Comparison of ENCODE assay signal across 8 cellular contexts in the genomic region with DNA sequence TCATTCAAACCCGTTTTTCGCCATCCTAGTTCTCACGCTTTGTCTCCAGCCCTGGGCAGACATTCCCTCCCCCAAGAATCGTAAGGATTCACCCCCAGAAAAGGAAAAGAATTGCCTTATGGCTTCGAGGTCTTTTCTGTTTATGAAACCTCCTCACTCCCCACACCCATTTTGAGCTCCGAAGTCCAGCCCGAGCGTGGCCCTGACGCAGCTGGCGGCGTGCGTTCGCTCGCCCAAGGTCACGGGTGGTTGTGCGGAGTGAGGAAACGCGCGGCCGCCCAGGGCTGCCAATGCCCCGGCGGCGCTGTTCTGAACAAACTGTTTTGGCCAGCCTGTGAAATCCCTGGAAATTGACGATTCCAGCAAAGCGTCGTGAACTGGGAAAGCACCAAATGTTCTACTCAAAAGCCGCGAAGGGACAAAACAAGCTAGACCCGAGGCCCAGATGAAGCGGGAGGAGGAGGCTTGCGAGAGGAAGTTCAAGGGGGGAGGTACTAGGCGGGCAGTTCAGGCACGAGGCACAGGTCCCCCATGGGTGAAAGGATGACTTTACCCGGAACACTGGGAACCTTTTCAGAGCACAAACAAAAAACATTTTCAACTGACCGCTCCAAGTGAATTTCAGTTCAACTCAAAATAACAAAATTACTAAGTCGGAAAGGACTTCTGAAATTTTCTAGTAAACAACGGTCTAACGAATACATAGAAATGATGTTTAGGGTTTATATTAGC. TPM values are rescaled to one million over a fixed set of nuclear protein-coding genes. Genes with fewer than 3 reads are reported as not detected.
DNase-seq lines count a peak whose midpoint lies in the region; ATAC-seq and TF ChIP-seq lines count a peak whose summit lies in the region.

No MANE protein-coding gene starts in this region.

- H3K4me3 Mint-ChIP-seq in natural killer cell treated with Interleukin-12 subunit alpha and Interleukin-12 subunit beta and Interleukin-15 and Interleukin-18, amount 100 ng/mL, for 72 hours, result peak overlapping the region; percentile 86

- ATAC-seq in GM21515 (IDR thresholded peaks at IDR 0.05; ENCODE audit: unreplicated experiment), result peak; percentile 38
- peak; percentile 52 for ATAC-seq in IMR-90 (ENCODE audit: low read depth)
- ATAC-seq in natural killer cell treated with Interleukin-12 subunit alpha and Interleukin-12 subunit beta and Interleukin-15 and Interleukin-18, amount 100 ng/mL, for 72 hours, result peak; percentile 56 to 60

- in situ Hi-C loops in IMR-90 (cut with MboI; ENCODE audit: low sequenced_read_pairs), result no loop called here

- H3K79me1 ChIP-seq in IMR-90 (ENCODE audit: low read depth in 1 of 2, low read length in 2 of 2), result no peaks in the 10 kb centered on the region

- H4K20me1 ChIP-seq in IMR-90 (ENCODE audit: insufficient read depth, low read length), result peaks cover 37% of the 10 kb centered on the region

- H3K27ac Mint-ChIP-seq in natural killer cell treated with Interleukin-12 subunit alpha and Interleukin-12 subunit beta and Interleukin-15 and Interleukin-18, amount 100 ng/mL, for 72 hours, result peak overlapping the region; percentile 99

- peak overlapping the region; percentile 98 for H3K56ac ChIP-seq in IMR-90 (ENCODE audit: extremely low read depth, insufficient read depth, low read length)

- BruUV-seq in IMR-90 (replicated peaks; lab: Mats Ljungman, UMichigan), result TSS peak; percentile 78

- TF ChIP-seq POLR2A in IMR-90 (IDR thresholded peaks at IDR 0.05; ENCODE audit: low read depth, low read length), result no peak; the same call in 1 of the 2 replicates

- DNase-seq in D341Med (ENCODE audit: low spot score) (peak; percentile 72), IMR-90 (peak; percentile 87), RPMI8226 (peak; percentile 71), foreskin fibroblast (peak; percentile 86 to 93)
- DNase-seq in activated gamma-delta T cell treated with anti-CD3 and anti-CD28 coated beads, Interleukin-2, amount 50 U/mL, for 16 hours (ENCODE audit: low read depth), result peak; percentile 44
- peak; percentile 70 for DNase-seq in natural killer cell treated with Interleukin-12 subunit alpha and Interleukin-12 subunit beta and Interleukin-15 and Interleukin-18, amount 100 ng/mL, for 72 hours (ENCODE audit: low spot score)
- DNase-seq in stimulated activated naive CD4-positive, alpha-beta T cell treated with Interleukin-2 at 50 U/mL for 16 hours (lab: John Stamatoyannopoulos, UW), result peak; percentile 63

- peak overlapping the region; percentile 73 for H2BK5ac ChIP-seq in IMR-90 (ENCODE audit: low read depth, low read length, poor library complexity, severe bottlenecking)

- H3K4me3 ChIP-seq in IMR-90 (ENCODE audit: insufficient read depth, low read depth, low read length), result peak overlapping the region; percentile 28
- peak overlapping the region; percentile 55 to 56 for H3K4me3 ChIP-seq in foreskin fibroblast (ENCODE audit: low read depth in 1 of 2, low read length in 2 of 2)

- peak overlapping the region; percentile 80 to 95 for H4K8ac ChIP-seq in IMR-90 (ENCODE audit: low read depth in 2 of 2, low read length in 2 of 2)

- peak overlapping the region; percentile 96 for H2AFZ ChIP-seq in IMR-90 (replicated peaks; ENCODE audit: low read length, poor library complexity)

- peak; percentile 21 for TF ChIP-seq RAD21 in IMR-90 (IDR thresholded peaks at IDR 0.05; ENCODE audit: low read length)

- peak overlapping the region; percentile 99 for H3K14ac ChIP-seq in IMR-90 (replicated peaks; ENCODE audit: low read depth, low read length)

- no peaks in the 10 kb centered on the region for H3K9me3 Mint-ChIP-seq in natural killer cell treated with Interleukin-12 subunit alpha and Interleukin-12 subunit beta and Interleukin-15 and Interleukin-18, amount 100 ng/mL, for 72 hours

- dilution Hi-C loops in IMR-90 (cut with HindIII; ENCODE audit: low sequenced_read_pairs, unreplicated experiment), result no loop called here

- H3K9me3 ChIP-seq in IMR-90 (ENCODE audit: control insufficient read depth, insufficient read depth, low read length), result no peaks in the 10 kb centered on the region

- peak overlapping the region; percentile 3 for H4K5ac ChIP-seq in IMR-90 (ENCODE audit: low read depth, low read length)

- no peaks in the 10 kb centered on the region for H3K27me3 ChIP-seq in IMR-90 (ENCODE audit: control insufficient read depth, insufficient read depth, low read length)

- H3K27ac ChIP-seq in IMR-90 (ENCODE audit: insufficient read depth, low read length), result peak overlapping the region; percentile 93

- POLR2A ChIA-PET in IMR-90 (lab: Charles Lee; ENCODE audit: unreplicated experiment), result interaction anchor here (0.6 to 4.8 kb wide), 20 partner anchors 9 to 235 kb away, joined by 3 to 27 read pairs (median 6); no protein-coding TSS in a partner anchor

- peak overlapping the region; percentile 95 for H3K4ac ChIP-seq in IMR-90 (ENCODE audit: low read depth, low read length)

- H2BK20ac ChIP-seq in IMR-90 (ENCODE audit: low read depth, low read length), result peak overlapping the region; percentile 91

- H2BK120ac ChIP-seq in IMR-90 (ENCODE audit: low read depth, low read length), result peak overlapping the region; percentile 97

- peak overlapping the region; percentile 89 for H2AK9ac ChIP-seq in IMR-90 (replicated peaks; ENCODE audit: low read depth, low read length, poor library complexity)

- peak overlapping the region; percentile 52 for H2AK5ac ChIP-seq in IMR-90 (ENCODE audit: low read depth, low read length)

- 0% methylated on average over 25 of the region's 38 CpGs; no CpG with 5 or more reads in 1 of the 2 experiments for WGBS in IMR-90 (ENCODE audit: extremely low coverage in 2 of 2, insufficient read length in 1 of 2), 2 experiments

- TF ChIP-seq CTCF in IMR-90 (conservative IDR thresholded peaks at IDR 0.05; ENCODE audit: low read depth, low read length) (peak; percentile 25; the same call in 1 of the 2 replicates), foreskin fibroblast (IDR thresholded peaks at IDR 0.05; ENCODE audit: low read depth, low read length) (no peak)

- peak overlapping the region; percentile 97 for H2BK15ac ChIP-seq in IMR-90 (ENCODE audit: low read depth, low read length)

- peaks cover 5% of the 10 kb centered on the region for H3K36me3 Mint-ChIP-seq in natural killer cell treated with Interleukin-12 subunit alpha and Interleukin-12 subunit beta and Interleukin-15 and Interleukin-18, amount 100 ng/mL, for 72 hours

- CTCF ChIA-PET in IMR-90 (lab: Yijun Ruan, JAX), result no interaction called here

- peaks cover 26 to 35% of the 10 kb centered on the region in 2 donors for H3K4me1 Mint-ChIP-seq in natural killer cell treated with Interleukin-12 subunit alpha and Interleukin-12 subunit beta and Interleukin-15 and Interleukin-18, amount 100 ng/mL, for 72 hours (ENCODE audit: low read depth in 2 of 2)

- H3K36me3 ChIP-seq in IMR-90 (ENCODE audit: control insufficient read depth, insufficient read depth, low read length), result peaks cover 3% of the 10 kb centered on the region

- H3K4me2 ChIP-seq in IMR-90 (ENCODE audit: low read depth, low read length), result peak overlapping the region; percentile 27

- intact Hi-C loops in IMR-90 (cut with micrococcal nuclease), result loop anchor here (1.0 to 5.0 kb wide), 5 partner anchors 77 to 388 kb away; no protein-coding TSS in a partner anchor

- no peaks in the 10 kb centered on the region for H3K9me1 ChIP-seq in IMR-90 (ENCODE audit: insufficient read depth, low read length)

- H3K9ac ChIP-seq in IMR-90 (ENCODE audit: low read depth, low read length), result peak overlapping the region; percentile 55

- H3K18ac ChIP-seq in IMR-90 (ENCODE audit: low read depth, low read length), result peak overlapping the region; percentile 12

- H3K4me1 ChIP-seq in IMR-90 (ENCODE audit: control insufficient read depth, insufficient read depth, low read length), result no peaks in the 10 kb centered on the region

- H3K23ac ChIP-seq in IMR-90 (ENCODE audit: low read depth, low read length), result peak overlapping the region; percentile 99

- no peaks in the 10 kb centered on the region for H3K27me3 Mint-ChIP-seq in natural killer cell treated with Interleukin-12 subunit alpha and Interleukin-12 subunit beta and Interleukin-15 and Interleukin-18, amount 100 ng/mL, for 72 hours

- peak overlapping the region; percentile 98 for H4K91ac ChIP-seq in IMR-90 (ENCODE audit: insufficient read depth, low read depth, low read length)

TF ChIP-seq in IMR-90, 13 proteins besides CTCF, POLR2A, EP300 and RAD21 (continues in another document):
- TF ChIP-seq MAFK (IDR thresholded peaks at IDR 0.05; ENCODE audit: low read depth, low read length), result no peak
- TF ChIP-seq, protein P1, sequence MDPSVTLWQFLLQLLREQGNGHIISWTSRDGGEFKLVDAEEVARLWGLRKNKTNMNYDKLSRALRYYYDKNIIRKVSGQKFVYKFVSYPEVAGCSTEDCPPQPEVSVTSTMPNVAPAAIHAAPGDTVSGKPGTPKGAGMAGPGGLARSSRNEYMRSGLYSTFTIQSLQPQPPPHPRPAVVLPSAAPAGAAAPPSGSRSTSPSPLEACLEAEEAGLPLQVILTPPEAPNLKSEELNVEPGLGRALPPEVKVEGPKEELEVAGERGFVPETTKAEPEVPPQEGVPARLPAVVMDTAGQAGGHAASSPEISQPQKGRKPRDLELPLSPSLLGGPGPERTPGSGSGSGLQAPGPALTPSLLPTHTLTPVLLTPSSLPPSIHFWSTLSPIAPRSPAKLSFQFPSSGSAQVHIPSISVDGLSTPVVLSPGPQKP (IDR thresholded peaks at IDR 0.05; ENCODE audit: borderline replicate concordance, low read depth, low read length), result no peak
- TF ChIP-seq CHD1 (IDR thresholded peaks at IDR 0.05; ENCODE audit: low read depth, low read length), result no peak
- no peak for TF ChIP-seq FOS (IDR thresholded peaks at IDR 0.05; ENCODE audit: low read depth, low read length)
- TF ChIP-seq RCOR1 (IDR thresholded peaks at IDR 0.05; ENCODE audit: insufficient replicate concordance, low read length), result no peak
- TF ChIP-seq NFE2L2 (IDR thresholded peaks at IDR 0.05; ENCODE audit: low read depth, low read length), result 0 out of 2 replicates have a peak, but pooled peaks have one; percentile 5
- TF ChIP-seq BHLHE40 (IDR thresholded peaks at IDR 0.05; ENCODE audit: low read depth, low read length), result peak; percentile 77
- no peak; the same call in 1 of the 2 replicates for TF ChIP-seq USF2 (IDR thresholded peaks at IDR 0.05; ENCODE audit: low read depth, low read length)

RNA-seq across cellular contexts. Expression of gene ZFAND5, which starts 0.7 kb away (rescaled TPM):
- 35.8 and 53.3 TPM in 2 replicates for total RNA-seq in IMR-90 (2012; rRNA removed)
- 79.3 and 85.2 TPM in 2 replicates for polyA plus RNA-seq in IMR-90 (2012; rRNA removed)
- polyA plus RNA-seq in IMR-90 (2012; cell fraction: cytosol; rRNA removed), result 38.8 and 50.0 TPM in 2 replicates
- 60.3 and 312 TPM in 2 replicates for polyA plus RNA-seq in IMR-90 (2012; cell fraction: nucleus; rRNA removed; ENCODE audit: low replicate concordance)
- 100 to 1,000 TPM; 102 to 115 TPM for total RNA-seq in natural killer cell treated with Interleukin-12 subunit alpha and Interleukin-12 subunit beta and Interleukin-15 and Interleukin-18, amount 100 ng/mL, for 72 hours

Comparison
In these comparisons a context has a peak if more than half of its experiments do, and no peak if none do; other contexts are left out.
1. Peak in every context shown above with its lines: DNase-seq, ATAC-seq, H3K4me3 ChIP-seq and H3K27ac ChIP-seq.